Comparison of ENCODE assay signal across 16 cellular contexts in genomic region chr18:3889803-3890202, GRCh38.
DNase-seq lines count a peak whose midpoint lies in the region; ATAC-seq and TF ChIP-seq lines count a peak whose summit lies in the region.
"Had no signal": no experiment of that assay in that cellular context is flagged by ENCODE, and none has a peak within 500 bp of the region (broad histone marks: within the 10 kb centered on the region; RNA-seq: fewer than 3 reads in every experiment).

No MANE protein-coding gene starts in this region.

- H3K4me1 Mint-ChIP-seq in nephron progenitor cell: peaks cover 4% of the 10 kb centered on the region

- ATAC-seq in HG02588 (IDR thresholded peaks at IDR 0.05; ENCODE audit: unreplicated experiment): no peak
- ATAC-seq: gastrocnemius medialis had no signal

- H3K9me3 Mint-ChIP-seq in nephron progenitor cell: no peaks in the 10 kb centered on the region
- H3K9me3 Mint-ChIP-seq: activated T-helper 1 cell treated with anti-CD3 and anti-CD28 coated beads, Interleukin-12 subunit alpha, Interleukin-12 subunit beta, Interleukin-2, Interleukin-4 antibody, amounts not matched to agents 30 ng/mL and 10 ng/mL and 1 ng/mL, durations not matched to agents 14 hours and 24 hours and 36 hours had no signal

- H3K4me3 Mint-ChIP-seq in nephron progenitor cell: no peak overlapping the region
- H3K4me3 Mint-ChIP-seq: activated T-helper 1 cell treated with anti-CD3 and anti-CD28 coated beads, Interleukin-12 subunit alpha, Interleukin-12 subunit beta, Interleukin-2, Interleukin-4 antibody, amounts not matched to agents 30 ng/mL and 10 ng/mL and 1 ng/mL, durations not matched to agents 14 hours and 24 hours and 36 hours had no signal

- no peaks in the 10 kb centered on the region for H3K27me3 Mint-ChIP-seq in nephron progenitor cell (ENCODE audit: low read depth, poor library complexity)

- no peak overlapping the region for H3K4me3 ChIP-seq in MG63
- no peak overlapping the region for H3K4me3 ChIP-seq in cardiac fibroblast (replicated peaks in 1 of 2; ENCODE audit: low read depth in 2 of 2, low read length in 2 of 2)
- H3K4me3 ChIP-seq: BLaER1 treated with 17β-estradiol and CSF1 and Interleukin-3, amounts not matched to agents 10 nM and 100 nM; gastrocnemius medialis; SJCRH30 had no signal

- H3K36me3 Mint-ChIP-seq in nephron progenitor cell (ENCODE audit: low read depth): no peaks in the 10 kb centered on the region

- H3K27ac Mint-ChIP-seq in nephron progenitor cell: peak overlapping the region; percentile 52
- H3K27ac Mint-ChIP-seq: activated T-helper 1 cell treated with anti-CD3 and anti-CD28 coated beads, Interleukin-12 subunit alpha, Interleukin-12 subunit beta, Interleukin-2, Interleukin-4 antibody, amounts not matched to agents 30 ng/mL and 10 ng/mL and 1 ng/mL, durations not matched to agents 14 hours and 24 hours and 36 hours had no signal

- DNase-seq in Daoy (ENCODE audit: low read depth) (peak; percentile 85), MG63 (peak; percentile 71), cardiac fibroblast (ENCODE audit: low read depth in 2 of 2) (peak; percentile 23 to 57), nephron progenitor cell (no peak), hypothalamus (lab: John Stamatoyannopoulos, UW) (no peak), amygdala (lab: John Stamatoyannopoulos, UW) (no peak), NCI-H146 (lab: John Stamatoyannopoulos, UW) (no peak)
- DNase-seq: activated CD4-positive, alpha-beta T cell treated with anti-CD3 and anti-CD28 coated beads, Interleukin-2, amount 50 U/mL, for 4 hours; anterior cingulate cortex; DND-41; gastrocnemius medialis; SJCRH30; trophoblast cell had no signal

- H3K9me3 ChIP-seq in MG63: no peaks in the 10 kb centered on the region
- H3K9me3 ChIP-seq: BLaER1 treated with 17β-estradiol and CSF1 and Interleukin-3, amounts not matched to agents 10 nM and 100 nM; gastrocnemius medialis; SJCRH30 had no signal

- no peaks in the 10 kb centered on the region for H3K36me3 ChIP-seq in MG63
- H3K36me3 ChIP-seq: BLaER1 treated with 17β-estradiol and CSF1 and Interleukin-3, amounts not matched to agents 10 nM and 100 nM; gastrocnemius medialis; SJCRH30 had no signal

- H3K27me3 ChIP-seq in MG63: no peaks in the 10 kb centered on the region
- H3K27me3 ChIP-seq: BLaER1 treated with 17β-estradiol and CSF1 and Interleukin-3, amounts not matched to agents 10 nM and 100 nM; gastrocnemius medialis; SJCRH30 had no signal

- no peak for TF ChIP-seq CTCF in cardiac fibroblast (IDR thresholded peaks at IDR 0.05; ENCODE audit: low read depth, low read length)
- TF ChIP-seq CTCF in nephron progenitor cell (IDR thresholded peaks at IDR 0.05): no peak

Comparison
In these comparisons a context has a peak if more than half of its experiments do, and no peak if none do; other contexts are left out.
1. DNase-seq: peak in Daoy (single experiment), MG63 (single experiment) and cardiac fibroblast (2 of 2); none in nephron progenitor cell (single experiment), hypothalamus (0 of 51), amygdala (0 of 56) and NCI-H146 (single experiment).